8 cellular contexts compared by ENCODE assay signal in genomic region chr3:49017978-49018706, GRCh38. TPM values are rescaled to one million over a fixed set of nuclear protein-coding genes. Genes with fewer than 3 reads are reported as not detected.
DNase-seq lines count a peak whose midpoint lies in the region; ATAC-seq and TF ChIP-seq lines count a peak whose summit lies in the region.

Gene DALRD3, minus strand, starts transcription at chr3:49018580. Its CDS starts 16 bp downstream, at chr3:49018564.

- peak within 1 kb of the TSS in 4 of 5 donors; percentile 40 to 76 (median 53) for H3K9ac ChIP-seq in subcutaneous abdominal adipose tissue (ENCODE audit: low read length in 5 of 5)

- peaks cover 0 to 2% (median 0%) of the 10 kb centered on the region in 3 donors for H3K27me3 Mint-ChIP-seq in CD14-positive monocyte (ENCODE audit: low read depth in 3 of 3)
- H3K27me3 Mint-ChIP-seq in activated T-cell treated with anti-CD3 and anti-CD28 coated beads, Interleukin-2, amount 50 U/mL, for 4 hours (ENCODE audit: low read depth) = no peaks in the 10 kb centered on the region

- H3K9me3 Mint-ChIP-seq in CD14-positive monocyte = no peaks in the 10 kb centered on the region
- no peaks in the 10 kb centered on the region for H3K9me3 Mint-ChIP-seq in activated T-cell treated with anti-CD3 and anti-CD28 coated beads, Interleukin-2, amount 50 U/mL, for 4 hours

- POLR2A ChIA-PET in Panc1 (lab: Charles Lee) = interaction anchor here (1.1 kb wide), 1 partner anchor 11 kb away, joined by 4 read pairs; the partner anchor contains the start of gene WDR6

- H3K4me3 ChIP-seq in Panc1 (ENCODE audit: low read depth in 2 of 2, low read length in 2 of 2) = peak within 1 kb of the TSS; percentile 71 to 90
- peak within 1 kb of the TSS; percentile 62 to 89 (median 83) for H3K4me3 ChIP-seq in subcutaneous abdominal adipose tissue (ENCODE audit: low read depth in 1 of 5, low read length in 5 of 5)

- in situ Hi-C loops in Panc1 (cut with HindIII; ENCODE audit: low pct_unique_long_range_greater_than_20kb, low sequenced_read_pairs) = no loop called here

- H3K36me3 ChIP-seq in Panc1 (ENCODE audit: control insufficient read depth, insufficient read depth, low read length) = peaks cover 7% of the 10 kb centered on the region; the same call in 1 of the 2 replicates
- peaks cover 0 to 40% (median 36%) of the 10 kb centered on the region in 5 donors for H3K36me3 ChIP-seq in subcutaneous abdominal adipose tissue (ENCODE audit: control insufficient read depth in 5 of 5, insufficient read depth in 5 of 5, low read length in 5 of 5)

- CTCF ChIA-PET in Panc1 (lab: Charles Lee) = interaction anchor here (0.9 kb wide), 1 partner anchor 11 kb away, joined by 5 read pairs; the partner anchor contains the start of gene WDR6

- peaks cover 10% of the 10 kb centered on the region for H3K4me1 ChIP-seq in Panc1 (ENCODE audit: control insufficient read depth, insufficient read depth, low read length)
- peaks cover 10 to 56% (median 47%) of the 10 kb centered on the region in 5 donors for H3K4me1 ChIP-seq in subcutaneous abdominal adipose tissue (ENCODE audit: control insufficient read depth in 5 of 5, insufficient read depth in 5 of 5, low read length in 5 of 5)

- peaks cover 23 to 34% of the 10 kb centered on the region in 2 donors for H3K36me3 Mint-ChIP-seq in CD14-positive monocyte
- H3K36me3 Mint-ChIP-seq in activated T-cell treated with anti-CD3 and anti-CD28 coated beads, Interleukin-2, amount 50 U/mL, for 4 hours (ENCODE audit: insufficient read depth) = peaks cover 17% of the 10 kb centered on the region

- TF ChIP-seq CTCF in CD14-positive monocyte (IDR thresholded peaks at IDR 0.05) (no peak), Panc1 (IDR thresholded peaks at IDR 0.05) (no peak)

- H3K4me3 Mint-ChIP-seq in CD14-positive monocyte = peak within 1 kb of the TSS; percentile 79 to 87
- H3K4me3 Mint-ChIP-seq in activated T-cell treated with anti-CD3 and anti-CD28 coated beads, Interleukin-2, amount 50 U/mL, for 4 hours = peak within 1 kb of the TSS; percentile 95

- no peak for DNase-seq in CD14-positive monocyte (ENCODE audit: low spot score)
- DNase-seq in HT-29 (ENCODE audit: low spot score) = peak; percentile 61
- DNase-seq in Panc1 (ENCODE audit: low read depth, low spot score) = no peak
- peak; percentile 33 for DNase-seq in activated T-cell treated with anti-CD3 and anti-CD28 coated beads, Interleukin-2, amount 50 U/mL, for 4 hours
- DNase-seq in mucosa of gallbladder (ENCODE audit: low spot score) = peak; percentile 63

- H3K27ac ChIP-seq in Panc1 (ENCODE audit: low read length) (peak within 1 kb of the TSS; percentile 97), subcutaneous abdominal adipose tissue (ENCODE audit: low read depth, low read length) (peak within 1 kb of the TSS; percentile 98)

- intact Hi-C loops in CD14-positive monocyte (cut with micrococcal nuclease) = no loop called here
- intact Hi-C loops in Panc1 (cut with micrococcal nuclease; ENCODE audit: unreplicated experiment) = no loop called here

- no peaks in the 10 kb centered on the region for H3K27me3 ChIP-seq in Panc1 (ENCODE audit: control insufficient read depth, insufficient read depth, low read length)
- H3K27me3 ChIP-seq in subcutaneous abdominal adipose tissue (ENCODE audit: control insufficient read depth in 5 of 5, insufficient read depth in 4 of 5, low read length in 5 of 5) = no peaks in the 10 kb centered on the region

- peaks cover 30% of the 10 kb centered on the region for H3K4me1 Mint-ChIP-seq in CD14-positive monocyte
- H3K4me1 Mint-ChIP-seq in activated T-cell treated with anti-CD3 and anti-CD28 coated beads, Interleukin-2, amount 50 U/mL, for 4 hours (ENCODE audit: low read depth) = peaks cover 25% of the 10 kb centered on the region

- peak; percentile 62 for ATAC-seq in Panc1
- peak; percentile 8 for ATAC-seq in activated T-cell treated with anti-CD3 and anti-CD28 coated beads, Interleukin-2, amount 50 U/mL, for 4 hours
- peak; percentile 13 for ATAC-seq in esophagus mucosa
- no peak for ATAC-seq in HG03565 (IDR thresholded peaks at IDR 0.05; ENCODE audit: unreplicated experiment)

- H3K9me3 ChIP-seq in Panc1 (ENCODE audit: control insufficient read depth, insufficient read depth, low read depth, low read length) = no peaks in the 10 kb centered on the region
- H3K9me3 ChIP-seq in subcutaneous abdominal adipose tissue (ENCODE audit: control insufficient read depth in 5 of 5, low read length in 5 of 5) = no peaks in the 10 kb centered on the region

- peak within 1 kb of the TSS; percentile 84 to 99 (median 92) for H3K27ac Mint-ChIP-seq in CD14-positive monocyte

- BruUV-seq in Panc1 (replicated peaks; lab: Mats Ljungman, UMichigan) = no TSS peak

RNA-seq across cellular contexts. Expression of gene DALRD3, which starts in this region (rescaled TPM):
- polyA plus RNA-seq in CD14-positive monocyte = 10 to 100 TPM; 15.0 to 20.0 TPM
- 42.2 and 45.4 TPM in 2 replicates for total RNA-seq in HT-29 (2014; rRNA removed; shearing (Covaris generic))
- total RNA-seq in Panc1 (2021; ENCODE audit: unreplicated experiment) (22.5 TPM), esophagus mucosa (33.1 TPM), mucosa of gallbladder (37.1 TPM)
- polyA plus RNA-seq in Panc1 (2012; ENCODE audit: insufficient read length) = 39.5 TPM
- 10 to 100 TPM; 23.9 to 32.3 (median 25.4) TPM for total RNA-seq in activated T-cell treated with anti-CD3 and anti-CD28 coated beads, Interleukin-2, amount 50 U/mL, for 4 hours

Comparison
In these comparisons a context has a peak if more than half of its experiments do, and no peak if none do; other contexts are left out.
1. DNase-seq: peak in HT-29 (single experiment), activated T-cell treated with anti-CD3 and anti-CD28 coated beads, Interleukin-2, amount 50 U/mL, for 4 hours (single experiment) and mucosa of gallbladder (single experiment); none in CD14-positive monocyte (single experiment) and Panc1 (single experiment).